In genomic region chrX:1657367-1658082, GRCh38 we compare ENCODE assay signal across 8 cellular contexts. TPM values are rescaled to one million over a fixed set of nuclear protein-coding genes. Genes with fewer than 3 reads are reported as not detected.
A peak's percentile ranks its signal among the peaks of the same experiment; 100 is the strongest.
DNase-seq lines count a peak whose midpoint lies in the region; ATAC-seq, FAIRE-seq and TF ChIP-seq lines count a peak whose summit lies in the region.

No MANE protein-coding gene starts in this region.

- H3K27ac ChIP-seq in muscle layer of duodenum (ENCODE audit: low read length): peak overlapping the region; percentile 31

- peak overlapping the region in 1 of 2 donors; percentile 21 for H3K4me3 ChIP-seq in muscle layer of duodenum (ENCODE audit: low read depth in 1 of 2, low read length in 2 of 2)

- FAIRE-seq in HTR-8/SVneo (lab: Jason Lieb, UNC): no peak

- H3K27me3 ChIP-seq in muscle layer of duodenum (ENCODE audit: low read depth, low read length): no peaks in the 10 kb centered on the region

- H3K9me3 ChIP-seq in T-helper 17 cell (ENCODE audit: control insufficient read depth, low read length, poor library complexity, severe bottlenecking) (no peaks in the 10 kb centered on the region), muscle layer of duodenum (ENCODE audit: control insufficient read depth in 1 of 2, low read length in 2 of 2) (no peaks in the 10 kb centered on the region)

- peaks cover 0 to 3% of the 10 kb centered on the region in 2 donors for H3K4me1 ChIP-seq in muscle layer of duodenum (ENCODE audit: control insufficient read depth in 1 of 2, insufficient read depth in 2 of 2, low read length in 2 of 2)

- TF ChIP-seq CTCF in GM20000 (IDR thresholded peaks at IDR 0.05; ENCODE audit: extremely low read depth, missing control alignments) (no peak), type B pancreatic cell (conservative IDR thresholded peaks at IDR 0.05) (no peak)

- no peaks in the 10 kb centered on the region for H3K36me3 ChIP-seq in muscle layer of duodenum (ENCODE audit: control insufficient read depth in 1 of 2, insufficient read depth in 2 of 2, low read length in 2 of 2)

- H3K36me3 Mint-ChIP-seq in T-helper 17 cell (ENCODE audit: low read depth): no peaks in the 10 kb centered on the region
- H3K36me3 Mint-ChIP-seq in type B pancreatic cell: peaks cover 7% of the 10 kb centered on the region

- peak overlapping the region; percentile 98 for H3K27ac Mint-ChIP-seq in T-helper 17 cell
- H3K27ac Mint-ChIP-seq in type B pancreatic cell: peak overlapping the region; percentile 62

- peak; percentile 58 for ATAC-seq in T-helper 17 cell

- no peaks in the 10 kb centered on the region for H3K9me3 Mint-ChIP-seq in type B pancreatic cell

- peak overlapping the region; percentile 97 for H3K4me3 Mint-ChIP-seq in T-helper 17 cell
- peak overlapping the region; percentile 84 for H3K4me3 Mint-ChIP-seq in type B pancreatic cell

- DNase-seq in ELF-1 (ENCODE audit: low read depth, low spot score) (peak; percentile 72), GM20000 (ENCODE audit: low spot score) (peak; percentile 61), HTR-8/SVneo (ENCODE audit: insufficient read length, low spot score) (peak; percentile 45), T-helper 17 cell (peak; percentile 19 to 26 (median 21)), astrocyte of the hippocampus (ENCODE audit: low read depth, low spot score) (peak; percentile 47), type B pancreatic cell (ENCODE audit: extremely low spot score, unreplicated experiment) (no peak), cortex of kidney (lab: John Stamatoyannopoulos, UW) (no peak)

- H3K4me1 Mint-ChIP-seq in T-helper 17 cell (peaks cover 33% of the 10 kb centered on the region), type B pancreatic cell (ENCODE audit: unreplicated experiment) (peaks cover 13% of the 10 kb centered on the region)

- H3K27me3 Mint-ChIP-seq in T-helper 17 cell: no peaks in the 10 kb centered on the region
- no peaks in the 10 kb centered on the region for H3K27me3 Mint-ChIP-seq in type B pancreatic cell

RNA-seq across cellular contexts. Expression of gene ASMT, which starts 42.7 kb away (rescaled TPM):
- total RNA-seq in T-helper 17 cell (under 1 TPM; 0.52 to 0.57 TPM), type B pancreatic cell (ENCODE audit: low replicate concordance) (not detected in 2 replicates)

Comparison
In these comparisons a context has a peak if more than half of its experiments do, and no peak if none do; other contexts are left out.
1. DNase-seq: peak in ELF-1 (single experiment), GM20000 (single experiment), HTR-8/SVneo (single experiment), T-helper 17 cell (3 of 3) and astrocyte of the hippocampus (single experiment); none in type B pancreatic cell (single experiment) and cortex of kidney (single experiment).